ENCODE assay signal across 12 cellular contexts in the genomic region with DNA sequence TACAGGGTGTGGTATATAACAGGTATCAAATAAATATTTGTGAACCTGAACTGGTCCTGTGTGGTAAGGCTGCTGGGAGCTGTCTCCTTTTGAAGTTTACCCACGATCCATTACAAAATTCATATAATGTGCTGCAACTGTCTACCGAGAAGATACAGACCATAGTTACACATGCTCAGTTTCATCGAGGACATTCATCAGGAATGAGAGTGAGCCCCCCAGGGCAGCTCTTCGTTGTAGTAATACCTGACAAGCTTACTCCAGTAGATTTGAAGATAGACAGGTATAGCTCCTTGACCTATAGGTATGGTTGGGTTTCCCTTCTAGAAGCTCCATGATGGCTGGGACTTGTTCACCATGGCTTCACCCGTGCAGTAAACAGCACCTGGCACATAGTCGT. TPM values are rescaled to one million over a fixed set of nuclear protein-coding genes. Genes with fewer than 3 reads are reported as not detected.
DNase-seq lines count a peak whose midpoint lies in the region; ATAC-seq and TF ChIP-seq lines count a peak whose summit lies in the region.
"Had no signal": no experiment of that assay in that cellular context is flagged by ENCODE, and none has a peak within 500 bp of the region (broad histone marks: within the 10 kb centered on the region; RNA-seq: fewer than 3 reads in every experiment).

No MANE protein-coding gene starts in this region.

- H3K4me1 ChIP-seq in left ventricle myocardium inferior: peaks cover 70% of the 10 kb centered on the region
- H3K4me1 ChIP-seq in stomach: peaks cover 0 to 16% (median 2%) of the 10 kb centered on the region in 4 donors
- H3K4me1 ChIP-seq: A549, right lobe of liver had no signal

- DNase-seq in activated CD4-positive, alpha-beta T cell treated with anti-CD3 and anti-CD28 coated beads, Interleukin-2, amount 10 ng/mL, durations not matched to agents 7 days and 5 days: no peak
- DNase-seq in activated CD4-positive, alpha-beta T cell treated with anti-CD3 and anti-CD28 coated beads for 48 hours: no peak
- DNase-seq in activated B cell treated with CpG ODN at 0.5 μM for 24 hours: no peak
- DNase-seq in left ventricle myocardium inferior: no peak
- no peak for DNase-seq in stomach
- no peak for DNase-seq in activated gamma-delta T cell (lab: John Stamatoyannopoulos, UW)
- DNase-seq: foreskin melanocyte, islet precursor cell, right lobe of liver had no signal

- H3K9me3 ChIP-seq in left ventricle myocardium inferior (replicated peaks): no peaks in the 10 kb centered on the region
- H3K9me3 ChIP-seq in stomach: no peaks in the 10 kb centered on the region
- H3K9me3 ChIP-seq: A549, right lobe of liver had no signal

- CTCF ChIA-PET in activated CD4-positive, alpha-beta T cell treated with anti-CD3 and anti-CD28 coated beads, Interleukin-2, amount 10 ng/mL, durations not matched to agents 7 days and 5 days (lab: Charles Lee): interaction anchor here (1.4 kb wide), 1 partner anchor 28 kb away, joined by 4 read pairs; no protein-coding TSS in a partner anchor
- CTCF ChIA-PET in activated B cell treated with CpG ODN at 0.5 μM for 24 hours (lab: Charles Lee): no interaction called here

- ATAC-seq in activated B cell treated with CpG ODN at 0.5 μM for 24 hours (ENCODE audit: low read depth): no peak
- no peak for ATAC-seq in HG03521 (IDR thresholded peaks at IDR 0.05; ENCODE audit: unreplicated experiment)
- ATAC-seq in HG02623 (IDR thresholded peaks at IDR 0.05; ENCODE audit: unreplicated experiment): no peak
- ATAC-seq: A549 had no signal

- H3K27me3 Mint-ChIP-seq in activated CD4-positive, alpha-beta T cell treated with anti-CD3 and anti-CD28 coated beads, Interleukin-2, amount 10 ng/mL, durations not matched to agents 7 days and 5 days: peaks cover 2% of the 10 kb centered on the region
- H3K27me3 Mint-ChIP-seq in activated B cell treated with CpG ODN at 0.5 μM for 24 hours: no peaks in the 10 kb centered on the region

- no peak for TF ChIP-seq EP300 in stomach (IDR thresholded peaks at IDR 0.05)

- TF ChIP-seq POLR2A in stomach (IDR thresholded peaks at IDR 0.05): no peak

- TF ChIP-seq CTCF in activated B cell treated with CpG ODN at 0.5 μM for 24 hours (IDR thresholded peaks at IDR 0.05) (no peak), left ventricle myocardium inferior (IDR thresholded peaks at IDR 0.05; ENCODE audit: borderline replicate concordance) (no peak), stomach (IDR thresholded peaks at IDR 0.05) (no peak)

- peaks cover 69% of the 10 kb centered on the region for H3K4me1 Mint-ChIP-seq in activated CD4-positive, alpha-beta T cell treated with anti-CD3 and anti-CD28 coated beads, Interleukin-2, amount 10 ng/mL, durations not matched to agents 7 days and 5 days
- H3K4me1 Mint-ChIP-seq in activated B cell treated with CpG ODN at 0.5 μM for 24 hours: peaks cover 44% of the 10 kb centered on the region

- H3K27me3 ChIP-seq in left ventricle myocardium inferior (ENCODE audit: low read depth) (no peaks in the 10 kb centered on the region), stomach (no peaks in the 10 kb centered on the region)
- H3K27me3 ChIP-seq: right lobe of liver had no signal

- POLR2A ChIA-PET in activated CD4-positive, alpha-beta T cell treated with anti-CD3 and anti-CD28 coated beads, Interleukin-2, amount 10 ng/mL, durations not matched to agents 7 days and 5 days (lab: Charles Lee): no interaction called here
- POLR2A ChIA-PET in activated B cell treated with CpG ODN at 0.5 μM for 24 hours (lab: Charles Lee): interaction anchor here (0.6 kb wide), 1 partner anchor 1726 kb away, joined by 3 read pairs; no protein-coding TSS in a partner anchor

- H3K4me3 Mint-ChIP-seq in activated CD4-positive, alpha-beta T cell treated with anti-CD3 and anti-CD28 coated beads, Interleukin-2, amount 10 ng/mL, durations not matched to agents 7 days and 5 days: peak overlapping the region; percentile 57
- no peak overlapping the region for H3K4me3 Mint-ChIP-seq in activated B cell treated with CpG ODN at 0.5 μM for 24 hours

- H3K4me3 ChIP-seq in left ventricle myocardium inferior (no peak overlapping the region), stomach (no peak overlapping the region)
- H3K4me3 ChIP-seq: A549, right lobe of liver had no signal

- WGBS in stomach, 5 donors: 82 to 90% (median 83%) methylated on average over 6 of the region's 6 CpGs

- peaks cover 59% of the 10 kb centered on the region for H3K36me3 Mint-ChIP-seq in activated CD4-positive, alpha-beta T cell treated with anti-CD3 and anti-CD28 coated beads, Interleukin-2, amount 10 ng/mL, durations not matched to agents 7 days and 5 days (ENCODE audit: low read depth)
- H3K36me3 Mint-ChIP-seq in activated B cell treated with CpG ODN at 0.5 μM for 24 hours (ENCODE audit: low read depth): peaks cover 7% of the 10 kb centered on the region

- peak overlapping the region; percentile 82 for H3K27ac ChIP-seq in left ventricle myocardium inferior (replicated peaks)
- peak overlapping the region in 4 of 5 donors; percentile 54 to 77 (median 56) for H3K27ac ChIP-seq in stomach
- H3K27ac ChIP-seq: A549 had no signal

- H3K36me3 ChIP-seq in left ventricle myocardium inferior: peaks cover 3% of the 10 kb centered on the region
- peaks cover 0 to 18% (median 15%) of the 10 kb centered on the region in 4 donors for H3K36me3 ChIP-seq in stomach
- H3K36me3 ChIP-seq: right lobe of liver had no signal

- peaks cover 9% of the 10 kb centered on the region for H3K9me3 Mint-ChIP-seq in activated CD4-positive, alpha-beta T cell treated with anti-CD3 and anti-CD28 coated beads, Interleukin-2, amount 10 ng/mL, durations not matched to agents 7 days and 5 days
- no peaks in the 10 kb centered on the region for H3K9me3 Mint-ChIP-seq in activated B cell treated with CpG ODN at 0.5 μM for 24 hours

- H3K27ac Mint-ChIP-seq in activated CD4-positive, alpha-beta T cell treated with anti-CD3 and anti-CD28 coated beads, Interleukin-2, amount 10 ng/mL, durations not matched to agents 7 days and 5 days: peak overlapping the region; percentile 94
- peak overlapping the region; percentile 51 for H3K27ac Mint-ChIP-seq in activated B cell treated with CpG ODN at 0.5 μM for 24 hours

- intact Hi-C loops in activated B cell treated with CpG ODN at 0.5 μM for 24 hours (cut with micrococcal nuclease): loop anchor here (2.0 to 5.0 kb wide), 3 partner anchors 17 to 37 kb away; partner anchors contain the start of gene ARMC2
- intact Hi-C loops in left ventricle myocardium inferior (cut with micrococcal nuclease): no loop called here
- intact Hi-C loops in stomach (cut with DNase I; ENCODE audit: low total_unique reads): no loop called here

RNA-seq across cellular contexts. Expression of gene ARMC2, which starts 25.7 kb away (rescaled TPM):
- 10 to 100 TPM in 1 of 2 experiments, 1 to 10 TPM in 1; 10.0 to 10.2 TPM for total RNA-seq in activated CD4-positive, alpha-beta T cell treated with anti-CD3 and anti-CD28 coated beads, Interleukin-2, amount 10 ng/mL, durations not matched to agents 7 days and 5 days
- total RNA-seq in activated B cell treated with CpG ODN at 0.5 μM for 24 hours (3.5 and 4.3 TPM in 2 replicates), left ventricle myocardium inferior (14.0 TPM), stomach (10 to 100 TPM in 1 of 5 donors, 1 to 10 TPM in 3, not detected in 1; 2.3 to 13.4 (median 4.0) TPM)
- polyA plus RNA-seq in stomach: 1 to 10 TPM in 2 of 3 donors, under 1 TPM in 1; 0.46 to 1.7 (median 1.1) TPM
